8 cellular contexts compared by ENCODE assay signal in genomic region chr2:20051518-20052228, GRCh38. TPM values are rescaled to one million over a fixed set of nuclear protein-coding genes. Genes with fewer than 3 reads are reported as not detected.
A peak's percentile ranks its signal among the peaks of the same experiment; 100 is the strongest.
DNase-seq lines count a peak whose midpoint lies in the region; ATAC-seq and TF ChIP-seq lines count a peak whose summit lies in the region.

Gene LAPTM4A (minus strand): TSS chr2:20051628. CDS start chr2:20051520, 108 bp downstream.

- ATAC-seq in HG02870 (IDR thresholded peaks at IDR 0.05; ENCODE audit: unreplicated experiment) (peak; percentile 95), T-cell (replicated peaks in 1 of 4) (peak; percentile 94 to 97 (median 96)), heart left ventricle (peak; percentile 97 to 99 (median 98)), upper lobe of left lung (ENCODE audit: low FRiP score in 2 of 2) (peak; percentile 96 to 98)

- POLR2A ChIA-PET in T-cell (lab: Charles Lee), result interaction anchor here in 1 of 2 donors (0.6 to 1.6 kb wide), 3 partner anchors 10 to 64 kb away, joined by 4 to 8 read pairs (median 4); no protein-coding TSS in a partner anchor

- intact Hi-C loops in heart left ventricle (cut with DNase I) (loop anchor here in 4 of 10 donors (2.0 to 5.0 kb wide), 6 partner anchors 21 to 296 kb away; partner anchors contain the start of gene TTC32 (in 1 of the 4)), posterior cingulate gyrus (cut with DNase I) (loop anchor here (2.0 to 5.0 kb wide), 2 partner anchors 61 to 149 kb away; partner anchors contain the start of genes TTC32 and WDR35)

- no peaks in the 10 kb centered on the region for H3K36me3 Mint-ChIP-seq in T-cell

- H3K36me3 ChIP-seq in heart left ventricle (no peaks in the 10 kb centered on the region), upper lobe of left lung (no peaks in the 10 kb centered on the region)

- peak in 1 of 4 donors; percentile 65 for TF ChIP-seq EP300 in upper lobe of left lung (IDR thresholded peaks at IDR 0.05)

- H3K27me3 ChIP-seq in heart left ventricle (no peaks in the 10 kb centered on the region), upper lobe of left lung (no peaks in the 10 kb centered on the region)

- no peaks in the 10 kb centered on the region for H3K9me3 Mint-ChIP-seq in T-cell

- H3K27ac ChIP-seq in heart left ventricle (peak within 1 kb of the TSS; percentile 94 to 99 (median 98)), upper lobe of left lung (peak within 1 kb of the TSS; percentile 97 to 100 (median 98))

- TF ChIP-seq CTCF in GM13977 (IDR thresholded peaks at IDR 0.05; ENCODE audit: extremely low read depth, insufficient read depth, missing control alignments), result no peak
- TF ChIP-seq CTCF in heart left ventricle (IDR thresholded peaks at IDR 0.05), result peak in 3 of 12 donors; percentile 15 to 26 (median 24)
- TF ChIP-seq CTCF in upper lobe of left lung (IDR thresholded peaks at IDR 0.05), result peak in 4 of 6 experiments; percentile 11 to 60 (median 46)

- TF ChIP-seq POLR2A in heart left ventricle (IDR thresholded peaks at IDR 0.05), result peak in 1 of 2 donors; percentile 83
- TF ChIP-seq POLR2A in upper lobe of left lung (IDR thresholded peaks at IDR 0.05), result peak; percentile 45 to 96 (median 76)

- H3K4me1 ChIP-seq in heart left ventricle (peaks cover 0 to 40% (median 30%) of the 10 kb centered on the region in 12 donors), upper lobe of left lung (peaks cover 24 to 39% (median 33%) of the 10 kb centered on the region in 4 donors)

- no peak within 1 kb of the TSS for H3K27ac Mint-ChIP-seq in T-cell

- in situ Hi-C loops in GM13977 (cut with MboI; ENCODE audit: low pct_unique_long_range_greater_than_20kb, low sequenced_read_pairs, unreplicated experiment), result no loop called here

- CTCF ChIA-PET in T-cell (lab: Charles Lee), result interaction anchor here in 1 of 2 donors (1.1 to 2.6 kb wide), 3 partner anchors 36 to 1490 kb away, joined by 3 to 10 read pairs (median 4); no protein-coding TSS in a partner anchor

- DNase-seq in GM13977 (ENCODE audit: low spot score), result peak; percentile 95
- peak; percentile 99 for DNase-seq in NCI-H146 (lab: John Stamatoyannopoulos, UW)
- DNase-seq in T-cell, result peak; percentile 90 to 99 (median 98)
- DNase-seq in amniotic epithelial cell (ENCODE audit: low read depth), result peak; percentile 100
- DNase-seq in heart left ventricle, result peak; percentile 99
- DNase-seq in posterior cingulate gyrus, result peak; percentile 96 to 100 (median 98)
- DNase-seq in upper lobe of left lung, result peak; percentile 99

- 0 to 1% (median 0%) methylated on average over 38 to 47 of the region's 47 CpGs for WGBS in heart left ventricle, 4 donors
- WGBS in upper lobe of left lung, 2 donors, result 0% methylated on average over 37 to 46 of the region's 47 CpGs

- peaks cover 12 to 19% of the 10 kb centered on the region in 2 donors for H3K27me3 Mint-ChIP-seq in T-cell

- peaks cover 31 to 36% (median 32%) of the 10 kb centered on the region in 3 donors for H3K4me1 Mint-ChIP-seq in T-cell

- H3K4me3 Mint-ChIP-seq in T-cell, result no peak within 1 kb of the TSS

- H3K4me3 ChIP-seq in heart left ventricle (peak within 1 kb of the TSS; percentile 60 to 91 (median 82)), upper lobe of left lung (peak within 1 kb of the TSS; percentile 55 to 86 (median 71))

- no peaks in the 10 kb centered on the region for H3K9me3 ChIP-seq in heart left ventricle
- no peaks in the 10 kb centered on the region for H3K9me3 ChIP-seq in upper lobe of left lung

RNA-seq across cellular contexts. Expression of gene LAPTM4A, which starts in this region (rescaled TPM):
- total RNA-seq in T-cell (10 to 100 TPM; 35.3 to 41.1 (median 38.1) TPM), heart left ventricle (100 to 1,000 TPM; 159 to 241 (median 177) TPM), upper lobe of left lung (100 to 1,000 TPM in 3 of 6 donors, 10 to 100 TPM in 3; 27.2 to 210 (median 116) TPM)
- 100 to 1,000 TPM; 107 to 232 TPM for polyA plus RNA-seq in heart left ventricle

Comparison
In these comparisons a context has a peak if more than half of its experiments do, and no peak if none do; other contexts are left out.
1. Peak in every context shown above with its lines: DNase-seq, ATAC-seq, H3K4me3 ChIP-seq and H3K27ac ChIP-seq.